ENCODE assay signal across 20 cellular contexts in genomic region chr1:42417191-42417590, GRCh38. TPM values are rescaled to one million over a fixed set of nuclear protein-coding genes. Genes with fewer than 3 reads are reported as not detected.
"Had no signal": no experiment of that assay in that cellular context is flagged by ENCODE, and none has a peak within 500 bp of the region (broad histone marks: within the 10 kb centered on the region; RNA-seq: fewer than 3 reads in every experiment).

No MANE protein-coding gene starts in this region.

- H3K9me3 Mint-ChIP-seq: dendritic cell treated with granulocyte-macrophage colony-stimulating factor and Interleukin-4, amounts not matched to agents 40 ng/mL and 50 ng/mL, for 4 days; effector memory CD8-positive, alpha-beta T cell; naive B cell; neural crest cell; stimulated activated effector memory CD8-positive, alpha-beta T cell treated with anti-CD3 and anti-CD28 coated beads, Interleukin-12 subunit alpha, Interleukin-12 subunit beta, amount 100 ng/mL, for 72 hours had no signal

- H3K4me3 Mint-ChIP-seq: dendritic cell treated with granulocyte-macrophage colony-stimulating factor and Interleukin-4, amounts not matched to agents 40 ng/mL and 50 ng/mL, for 4 days; effector memory CD8-positive, alpha-beta T cell; naive B cell; neural crest cell; stimulated activated effector memory CD8-positive, alpha-beta T cell treated with anti-CD3 and anti-CD28 coated beads, Interleukin-12 subunit alpha, Interleukin-12 subunit beta, amount 100 ng/mL, for 72 hours had no signal

- H3K9me3 ChIP-seq: esophagus muscularis mucosa, gastrocnemius medialis, left lung, right lobe of liver, testis, tibial nerve had no signal

- H3K27ac Mint-ChIP-seq: dendritic cell treated with granulocyte-macrophage colony-stimulating factor and Interleukin-4, amounts not matched to agents 40 ng/mL and 50 ng/mL, for 4 days; effector memory CD8-positive, alpha-beta T cell; naive B cell; stimulated activated effector memory CD8-positive, alpha-beta T cell treated with anti-CD3 and anti-CD28 coated beads, Interleukin-12 subunit alpha, Interleukin-12 subunit beta, amount 100 ng/mL, for 72 hours had no signal

- H3K4me3 ChIP-seq: esophagus muscularis mucosa, gastrocnemius medialis, left lung, lung, right lobe of liver, testis, tibial nerve had no signal

- ATAC-seq: effector memory CD8-positive, alpha-beta T cell; gastrocnemius medialis; left lung; right lobe of liver; stimulated activated effector memory CD8-positive, alpha-beta T cell treated with anti-CD3 and anti-CD28 coated beads, Interleukin-12 subunit alpha, Interleukin-12 subunit beta, amount 100 ng/mL, for 72 hours; stimulated activated naive CD8-positive, alpha-beta T cell treated with anti-CD3 and anti-CD28 coated beads, Interleukin-15, Interleukin-2, amounts not matched to agents 100 U/mL and 50 U/mL, for 24 hours had no signal

- DNase-seq: cerebellar nuclear complex; effector memory CD8-positive, alpha-beta T cell; gastrocnemius medialis; islet precursor cell; left lung; naive B cell; right lobe of liver; stimulated activated CD4-positive, alpha-beta T cell treated with anti-CD3 and anti-CD28 coated beads, Interleukin-4, amount 100 ng/mL, for 1 hour; stimulated activated CD8-positive, alpha-beta memory T cell treated with anti-CD3 and anti-CD28 coated beads, Interleukin-4, amount 100 ng/mL, for 48 hours; stimulated activated naive CD8-positive, alpha-beta T cell treated with anti-CD3 and anti-CD28 coated beads, Interleukin-15, Interleukin-2, amounts not matched to agents 100 U/mL and 50 U/mL, for 24 hours; testis had no signal

- H3K4me1 Mint-ChIP-seq: naive B cell; neural crest cell; stimulated activated effector memory CD8-positive, alpha-beta T cell treated with anti-CD3 and anti-CD28 coated beads, Interleukin-12 subunit alpha, Interleukin-12 subunit beta, amount 100 ng/mL, for 72 hours had no signal

- H3K27me3 ChIP-seq: esophagus muscularis mucosa, left lung, right lobe of liver, testis, tibial nerve had no signal

- H3K27ac ChIP-seq: epithelial cell of prostate, esophagus muscularis mucosa, gastrocnemius medialis, left lung, right lobe of liver, testis, tibial nerve had no signal

- H3K36me3 Mint-ChIP-seq: naive B cell; stimulated activated effector memory CD8-positive, alpha-beta T cell treated with anti-CD3 and anti-CD28 coated beads, Interleukin-12 subunit alpha, Interleukin-12 subunit beta, amount 100 ng/mL, for 72 hours had no signal

- H3K36me3 ChIP-seq: esophagus muscularis mucosa, gastrocnemius medialis, left lung, right lobe of liver, tibial nerve had no signal

RNA-seq across cellular contexts. Expression of gene RIMKLA, which starts 36.6 kb away (rescaled TPM):
- total RNA-seq: fibroblast of villous mesenchyme, osteocyte had no signal
